In genomic region chr22:40912987-40913386, GRCh38 we compare ENCODE assay signal across 7 cellular contexts. TPM values are rescaled to one million over a fixed set of nuclear protein-coding genes. Genes with fewer than 3 reads are reported as not detected.
"Had no signal": no experiment of that assay in that cellular context is flagged by ENCODE, and none has a peak within 500 bp of the region (broad histone marks: within the 10 kb centered on the region; RNA-seq: fewer than 3 reads in every experiment).

No MANE protein-coding gene starts in this region.

RNA-seq across cellular contexts. Expression of gene DNAJB7, which starts 51.1 kb away (rescaled TPM):
- total RNA-seq: M059J, OCI-LY7, PC-9, Right ventricle myocardium inferior, RPMI7951, SJCRH30, SK-MEL-5 had no signal
